Comparison of ENCODE assay signal across 16 cellular contexts in genomic region chr20:62377615-62378085, GRCh38. TPM values are rescaled to one million over a fixed set of nuclear protein-coding genes. Genes with fewer than 3 reads are reported as not detected.
DNase-seq lines count a peak whose midpoint lies in the region; ATAC-seq and TF ChIP-seq lines count a peak whose summit lies in the region.
"Had no signal": no experiment of that assay in that cellular context is flagged by ENCODE, and none has a peak within 500 bp of the region (broad histone marks: within the 10 kb centered on the region; RNA-seq: fewer than 3 reads in every experiment).

No MANE protein-coding gene starts in this region.

- DNase-seq in NCI-H345 (lab: John Stamatoyannopoulos, UW) (peak; percentile 55), NCI-H345 treated with DMSO at 0.1 percent for 48 hours (lab: John Stamatoyannopoulos, UW; ENCODE audit: unreplicated experiment) (no peak), esophagus muscularis mucosa (ENCODE audit: extremely low spot score) (no peak), aorta (peak in 1 of 2 donors; percentile 89), medulla oblongata (ENCODE audit: extremely low spot score) (no peak), NCI-H510A treated with DMSO at 0.1 percent for 48 hours (lab: John Stamatoyannopoulos, UW) (no peak)
- no peak for DNase-seq in activated naive CD4-positive, alpha-beta T cell treated with anti-CD3 and anti-CD28 coated beads, Interleukin-2, amount 50 U/mL, for 72 hours (ENCODE audit: low spot score in 2 of 2)
- DNase-seq: activated CD4-positive, CD25-positive, alpha-beta regulatory T cell; DMS53; NCI-H524 treated with DMSO at 0.1 percent for 48 hours; occipital lobe; SK-N-SH had no signal

- H3K27me3 ChIP-seq in esophagus muscularis mucosa (no peaks in the 10 kb centered on the region), aorta (ENCODE audit: control insufficient read depth in 1 of 2, insufficient read depth in 2 of 2, low read length in 1 of 2) (no peaks in the 10 kb centered on the region)

- H3K4me1 Mint-ChIP-seq in nephron, result peaks cover 34% of the 10 kb centered on the region

- H3K36me3 ChIP-seq in esophagus muscularis mucosa (no peaks in the 10 kb centered on the region), aorta (ENCODE audit: control insufficient read depth in 1 of 2, insufficient read depth in 2 of 2, low read length in 1 of 2) (no peaks in the 10 kb centered on the region)

- no peak for TF ChIP-seq CTCF in esophagus muscularis mucosa (IDR thresholded peaks at IDR 0.05)
- no peak for TF ChIP-seq CTCF in nephron (IDR thresholded peaks at IDR 0.05; ENCODE audit: unreplicated experiment in 3 of 3)

- 50% methylated on average over 1 of the region's 14 CpGs for WGBS in esophagus muscularis mucosa
- 11 to 13% methylated on average over 10 to 14 of the region's 14 CpGs for WGBS in aorta, 2 donors

- ATAC-seq in aorta (ENCODE audit: low FRiP score), result peak; percentile 47
- ATAC-seq in activated naive CD4-positive, alpha-beta T cell treated with anti-CD3 and anti-CD28 coated beads, Interleukin-2, amount 50 U/mL, for 72 hours, result no peak
- ATAC-seq: stimulated activated memory B cell treated with anti-CD40 and anti-IgM and Interleukin-4, amounts not matched to agents 10 μg/mL and 1 μg/mL and 100 μg/mL, for 72 hours had no signal

- H3K27ac ChIP-seq in esophagus muscularis mucosa (replicated peaks in 1 of 4), result peak overlapping the region; percentile 74 to 97 (median 81)
- no peak overlapping the region for H3K27ac ChIP-seq in aorta (ENCODE audit: low read depth in 1 of 2, low read length in 2 of 2)

- TF ChIP-seq EP300 in esophagus muscularis mucosa (IDR thresholded peaks at IDR 0.05), result no peak

- H3K9me3 Mint-ChIP-seq in nephron, result peaks cover 8% of the 10 kb centered on the region
- H3K9me3 Mint-ChIP-seq in activated naive CD4-positive, alpha-beta T cell treated with anti-CD3 and anti-CD28 coated beads, Interleukin-2, amount 50 U/mL, for 72 hours, result peaks cover 6% of the 10 kb centered on the region in 2 donors

- intact Hi-C loops in esophagus muscularis mucosa (cut with DNase I), result loop anchor here (5.0 kb wide), 1 partner anchor 35 kb away; no protein-coding TSS in a partner anchor
- intact Hi-C loops in aorta (cut with DNase I), result loop anchor here in 1 of 2 donors (2.0 to 10.0 kb wide), 2 partner anchors 25 to 193 kb away; partner anchors contain the start of gene MTG2

- H3K27ac Mint-ChIP-seq in nephron, result peak overlapping the region; percentile 78 to 89 (median 84)
- H3K27ac Mint-ChIP-seq in activated naive CD4-positive, alpha-beta T cell treated with anti-CD3 and anti-CD28 coated beads, Interleukin-2, amount 50 U/mL, for 72 hours, result peak overlapping the region in 1 of 2 donors; percentile 46
- H3K27ac Mint-ChIP-seq: stimulated activated memory B cell treated with anti-CD40 and anti-IgM and Interleukin-4, amounts not matched to agents 10 μg/mL and 1 μg/mL and 100 μg/mL, for 72 hours had no signal

- H3K4me1 ChIP-seq in esophagus muscularis mucosa (peaks cover 53 to 77% (median 72%) of the 10 kb centered on the region in 4 donors), aorta (ENCODE audit: control insufficient read depth in 1 of 2, insufficient read depth in 2 of 2, low read length in 2 of 2) (no peaks in the 10 kb centered on the region)

- H3K4me3 ChIP-seq in esophagus muscularis mucosa (no peak overlapping the region), aorta (ENCODE audit: low read length in 2 of 2) (no peak overlapping the region)

- TF ChIP-seq POLR2A in esophagus muscularis mucosa (IDR thresholded peaks at IDR 0.05; ENCODE audit: low read depth), result no peak

- H3K4me3 Mint-ChIP-seq in nephron, result no peak overlapping the region
- H3K4me3 Mint-ChIP-seq: central memory CD8-positive, alpha-beta T cell; stimulated activated memory B cell treated with anti-CD40 and anti-IgM and Interleukin-4, amounts not matched to agents 10 μg/mL and 1 μg/mL and 100 μg/mL, for 72 hours had no signal

- no peaks in the 10 kb centered on the region for H3K27me3 Mint-ChIP-seq in nephron (ENCODE audit: low read depth)

- H3K9me3 ChIP-seq in esophagus muscularis mucosa (no peaks in the 10 kb centered on the region), aorta (ENCODE audit: control insufficient read depth, low read length) (no peaks in the 10 kb centered on the region)
- H3K9me3 ChIP-seq: SK-N-SH had no signal

- peaks cover 17% of the 10 kb centered on the region for H3K36me3 Mint-ChIP-seq in nephron (ENCODE audit: low read depth)
- peaks cover 7 to 11% of the 10 kb centered on the region in 2 donors for H3K36me3 Mint-ChIP-seq in activated naive CD4-positive, alpha-beta T cell treated with anti-CD3 and anti-CD28 coated beads, Interleukin-2, amount 50 U/mL, for 72 hours

RNA-seq across cellular contexts. Expression of gene RPS21, which starts 9.3 kb away (rescaled TPM):
- 1,000 to 10,000 TPM in 2 of 4 donors, 100 to 1,000 TPM in 2; 581 to 2,787 (median 1,391) TPM for total RNA-seq in esophagus muscularis mucosa
- 1,000 to 10,000 TPM in 1 of 2 donors, 100 to 1,000 TPM in 1; 965 to 1,002 TPM for total RNA-seq in aorta
- polyA plus RNA-seq in aorta, result 1,000 to 10,000 TPM; 4,520 to 6,824 TPM
- 1,000 to 10,000 TPM; 2,243 to 2,653 TPM for total RNA-seq in activated naive CD4-positive, alpha-beta T cell treated with anti-CD3 and anti-CD28 coated beads, Interleukin-2, amount 50 U/mL, for 72 hours

RNA-seq across cellular contexts. Expression of gene LAMA5, which starts 10.5 kb away (rescaled TPM):
- total RNA-seq in esophagus muscularis mucosa (100 to 1,000 TPM in 3 of 4 donors, 10 to 100 TPM in 1; 70.1 to 257 (median 150) TPM), aorta (100 to 1,000 TPM; 361 to 395 TPM)
- 100 to 1,000 TPM in 1 of 2 donors, 10 to 100 TPM in 1; 52.2 to 345 TPM for polyA plus RNA-seq in aorta
- under 1 TPM; 0.36 to 0.95 TPM for total RNA-seq in activated naive CD4-positive, alpha-beta T cell treated with anti-CD3 and anti-CD28 coated beads, Interleukin-2, amount 50 U/mL, for 72 hours

RNA-seq across cellular contexts. Expression of gene CABLES2, which starts 29.4 kb away (rescaled TPM):
- total RNA-seq in esophagus muscularis mucosa (1 to 10 TPM; 2.0 to 6.9 (median 4.1) TPM), aorta (1 to 10 TPM; 3.0 to 4.2 TPM)
- 1 to 10 TPM; 1.8 to 2.1 TPM for polyA plus RNA-seq in aorta
- total RNA-seq in activated naive CD4-positive, alpha-beta T cell treated with anti-CD3 and anti-CD28 coated beads, Interleukin-2, amount 50 U/mL, for 72 hours, result 1 to 10 TPM; 5.8 to 6.4 TPM

RNA-seq across cellular contexts. Expression of gene RBBP8NL, which starts 49.7 kb away (rescaled TPM):
- not detected for total RNA-seq in esophagus muscularis mucosa
- total RNA-seq in aorta, result not detected
- 1 to 10 TPM in 1 of 2 donors, not detected in 1; 1.6 TPM for polyA plus RNA-seq in aorta
- not detected for total RNA-seq in activated naive CD4-positive, alpha-beta T cell treated with anti-CD3 and anti-CD28 coated beads, Interleukin-2, amount 50 U/mL, for 72 hours
- total RNA-seq: kidney epithelial cell, occipital lobe had no signal
- polyA plus RNA-seq: SK-N-SH had no signal

Comparison
In these comparisons a context has a peak if more than half of its experiments do, and no peak if none do; other contexts are left out.
1. H3K27ac ChIP-seq: peak in esophagus muscularis mucosa (4 of 4); none in aorta (0 of 2).
2. RNA of gene LAMA5, which starts 10.5 kb away (total RNA-seq): 361 to 395 TPM in aorta and 70.1 to 257 TPM in esophagus muscularis mucosa; 0.36 to 0.95 TPM in activated naive CD4-positive, alpha-beta T cell treated with anti-CD3 and anti-CD28 coated beads, Interleukin-2, amount 50 U/mL, for 72 hours; every median in the first group is over 10 times any median in the second.